ENCODE assay signal across 1 cellular context in genomic region chr1:2499260-2499659, GRCh38.
TF ChIP-seq lines count a peak whose summit lies in the region.

No MANE protein-coding gene starts in this region.

TF ChIP-seq in HepG2, 621 proteins besides CTCF, POLR2A, EP300 and RAD21:
- TF ChIP-seq AGO1 (IDR thresholded peaks at IDR 0.05; ENCODE audit: low read depth, low read length, poor library complexity, severe bottlenecking) (peak; percentile 11), ZNF354B (CRISPR knock-in tag; IDR thresholded peaks at IDR 0.05) (no peak)
- TF ChIP-seq, protein P1, sequence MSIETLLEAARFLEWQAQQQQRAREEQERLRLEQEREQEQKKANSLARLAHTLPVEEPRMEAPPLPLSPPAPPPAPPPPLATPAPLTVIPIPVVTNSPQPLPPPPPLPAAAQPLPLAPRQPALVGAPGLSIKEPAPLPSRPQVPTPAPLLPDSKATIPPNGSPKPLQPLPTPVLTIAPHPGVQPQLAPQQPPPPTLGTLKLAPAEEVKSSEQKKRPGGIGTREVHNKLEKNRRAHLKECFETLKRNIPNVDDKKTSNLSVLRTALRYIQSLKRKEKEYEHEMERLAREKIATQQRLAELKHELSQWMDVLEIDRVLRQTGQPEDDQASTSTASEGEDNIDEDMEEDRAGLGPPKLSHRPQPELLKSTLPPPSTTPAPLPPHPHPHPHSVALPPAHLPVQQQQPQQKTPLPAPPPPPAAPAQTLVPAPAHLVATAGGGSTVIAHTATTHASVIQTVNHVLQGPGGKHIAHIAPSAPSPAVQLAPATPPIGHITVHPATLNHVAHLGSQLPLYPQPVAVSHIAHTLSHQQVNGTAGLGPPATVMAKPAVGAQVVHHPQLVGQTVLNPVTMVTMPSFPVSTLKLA (IDR thresholded peaks at IDR 0.05), result peak; percentile 35
- TF ChIP-seq, protein P2, sequence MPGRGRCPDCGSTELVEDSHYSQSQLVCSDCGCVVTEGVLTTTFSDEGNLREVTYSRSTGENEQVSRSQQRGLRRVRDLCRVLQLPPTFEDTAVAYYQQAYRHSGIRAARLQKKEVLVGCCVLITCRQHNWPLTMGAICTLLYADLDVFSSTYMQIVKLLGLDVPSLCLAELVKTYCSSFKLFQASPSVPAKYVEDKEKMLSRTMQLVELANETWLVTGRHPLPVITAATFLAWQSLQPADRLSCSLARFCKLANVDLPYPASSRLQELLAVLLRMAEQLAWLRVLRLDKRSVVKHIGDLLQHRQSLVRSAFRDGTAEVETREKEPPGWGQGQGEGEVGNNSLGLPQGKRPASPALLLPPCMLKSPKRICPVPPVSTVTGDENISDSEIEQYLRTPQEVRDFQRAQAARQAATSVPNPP (CRISPR knock-in tag; IDR thresholded peaks at IDR 0.05), result no peak
